ENCODE assay signal across 25 cellular contexts in genomic region chrX:31316340-31316991, GRCh38.
"Had no signal": no experiment of that assay in that cellular context is flagged by ENCODE, and none has a peak within 500 bp of the region (broad histone marks: within the 10 kb centered on the region; RNA-seq: fewer than 3 reads in every experiment).

No MANE protein-coding gene starts in this region.

- H3K27ac ChIP-seq: breast epithelium, esophagus muscularis mucosa, hepatocyte, ovary, prostate gland had no signal

- H3K4me3 ChIP-seq: breast epithelium, esophagus muscularis mucosa, hepatocyte, ovary, prostate gland, tibial artery had no signal

- H3K4me1 ChIP-seq: breast epithelium, prostate gland had no signal

- H3K27me3 ChIP-seq: esophagus muscularis mucosa, hepatocyte, ovary, tibial artery had no signal

- DNase-seq: activated B cell treated with CpG ODN at 0.5 μM for 24 hours; activated CD4-positive, alpha-beta T cell treated with anti-CD3 and anti-CD28 coated beads for 36 hours; activated CD4-positive, alpha-beta T cell treated with anti-CD3 and anti-CD28 coated beads, Interleukin-2, amount 50 U/mL, for 48 hours; activated CD8-positive, alpha-beta memory T cell treated with anti-CD3 and anti-CD28 coated beads, Interleukin-2, amount 50 U/mL, for 48 hours; activated effector memory CD4-positive, alpha-beta T cell treated with Interleukin-2 at 50 U/mL for 16 hours; activated naive CD4-positive, alpha-beta T cell treated with anti-CD3 and anti-CD28 coated beads for 36 hours; activated naive CD8-positive, alpha-beta T cell treated with anti-CD3 and anti-CD28 coated beads, Interleukin-2, amount 10 ng/mL, durations not matched to agents 7 days and 5 days; activated T-cell treated with anti-CD3 and anti-CD28 coated beads, Interleukin-2, amount 50 U/mL, for 48 hours; amniotic stem cell; glutamatergic neuron; immature natural killer cell; kidney glomerular epithelial cell; left ventricle myocardium superior; ovary; stimulated activated CD4-positive, alpha-beta T cell treated with anti-CD3 and anti-CD28 coated beads, Interleukin-12 subunit alpha, Interleukin-12 subunit beta, amount 100 ng/mL, for 4 hours; stimulated activated CD4-positive, alpha-beta T cell treated with anti-CD3 and anti-CD28 coated beads, Interleukin-4, amount 100 ng/mL, for 4 hours; stimulated activated naive CD8-positive, alpha-beta T cell treated with anti-CD3 and anti-CD28 coated beads, Interleukin-15, Interleukin-2, amounts not matched to agents 100 U/mL and 50 U/mL, for 24 hours; substantia nigra; T-helper 9 cell; tibial artery had no signal

- H2AFZ ChIP-seq: hepatocyte had no signal

- ATAC-seq: activated CD4-positive, alpha-beta T cell treated with anti-CD3 and anti-CD28 coated beads for 36 hours; left ventricle myocardium superior; natural killer cell treated with Interleukin-12 subunit alpha and Interleukin-12 subunit beta and Interleukin-15 and Interleukin-18, amount 100 ng/mL, for 72 hours; stimulated activated naive CD8-positive, alpha-beta T cell treated with anti-CD3 and anti-CD28 coated beads, Interleukin-15, Interleukin-2, amounts not matched to agents 100 U/mL and 50 U/mL, for 24 hours had no signal

- H3K79me2 ChIP-seq: hepatocyte had no signal

- H3K36me3 ChIP-seq: breast epithelium, esophagus muscularis mucosa, ovary, prostate gland, tibial artery had no signal

- H3K4me2 ChIP-seq: hepatocyte had no signal

- H3K9me3 ChIP-seq: breast epithelium, esophagus muscularis mucosa, ovary, prostate gland, tibial artery had no signal
